ENCODE assay signal across 1 cellular context in the genomic region with DNA sequence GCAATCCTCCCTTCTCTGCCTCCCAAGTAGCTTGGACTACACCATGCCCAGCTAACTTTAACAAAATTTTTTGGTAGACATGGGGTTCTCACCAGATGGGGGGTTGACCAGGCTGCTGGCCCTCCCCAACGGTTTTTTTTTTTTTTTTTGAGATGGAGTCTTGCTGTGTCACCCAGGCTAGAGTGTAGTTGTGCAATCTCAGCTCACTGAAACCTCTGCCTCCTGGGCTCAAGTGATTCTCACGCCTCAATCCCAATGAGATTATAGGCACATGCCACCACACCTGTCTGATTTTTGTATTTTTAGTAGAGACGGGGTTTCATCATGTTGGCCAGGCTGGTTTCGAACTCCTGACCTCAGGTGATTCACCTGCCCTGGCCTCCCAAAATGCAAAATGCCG.
TF ChIP-seq lines count a peak whose summit lies in the region.

No MANE protein-coding gene starts in this region.

TF ChIP-seq in K562, 482 proteins besides CTCF, POLR2A, EP300 and RAD21:
- 0 out of 2 replicates have a peak, but pooled peaks have one; percentile 31 for TF ChIP-seq ZNF766 (CRISPR knock-in tag; conservative IDR thresholded peaks at IDR 0.05)
- TF ChIP-seq, protein P1, sequence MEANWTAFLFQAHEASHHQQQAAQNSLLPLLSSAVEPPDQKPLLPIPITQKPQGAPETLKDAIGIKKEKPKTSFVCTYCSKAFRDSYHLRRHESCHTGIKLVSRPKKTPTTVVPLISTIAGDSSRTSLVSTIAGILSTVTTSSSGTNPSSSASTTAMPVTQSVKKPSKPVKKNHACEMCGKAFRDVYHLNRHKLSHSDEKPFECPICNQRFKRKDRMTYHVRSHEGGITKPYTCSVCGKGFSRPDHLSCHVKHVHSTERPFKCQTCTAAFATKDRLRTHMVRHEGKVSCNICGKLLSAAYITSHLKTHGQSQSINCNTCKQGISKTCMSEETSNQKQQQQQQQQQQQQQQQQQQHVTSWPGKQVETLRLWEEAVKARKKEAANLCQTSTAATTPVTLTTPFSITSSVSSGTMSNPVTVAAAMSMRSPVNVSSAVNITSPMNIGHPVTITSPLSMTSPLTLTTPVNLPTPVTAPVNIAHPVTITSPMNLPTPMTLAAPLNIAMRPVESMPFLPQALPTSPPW (CRISPR knock-in tag; IDR thresholded peaks at IDR 0.05): peak; percentile 20; the same call in 1 of the 2 replicates
- TF ChIP-seq, protein P2, sequence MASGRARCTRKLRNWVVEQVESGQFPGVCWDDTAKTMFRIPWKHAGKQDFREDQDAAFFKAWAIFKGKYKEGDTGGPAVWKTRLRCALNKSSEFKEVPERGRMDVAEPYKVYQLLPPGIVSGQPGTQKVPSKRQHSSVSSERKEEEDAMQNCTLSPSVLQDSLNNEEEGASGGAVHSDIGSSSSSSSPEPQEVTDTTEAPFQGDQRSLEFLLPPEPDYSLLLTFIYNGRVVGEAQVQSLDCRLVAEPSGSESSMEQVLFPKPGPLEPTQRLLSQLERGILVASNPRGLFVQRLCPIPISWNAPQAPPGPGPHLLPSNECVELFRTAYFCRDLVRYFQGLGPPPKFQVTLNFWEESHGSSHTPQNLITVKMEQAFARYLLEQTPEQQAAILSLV (tag; IDR thresholded peaks at IDR 0.05): 0 out of 2 replicates have a peak, but pooled peaks have one; percentile 17
- 0 out of 2 replicates have a peak, but pooled peaks have one; percentile 23 for TF ChIP-seq NFE2 (IDR thresholded peaks at IDR 0.05; ENCODE audit: low read depth)
- TF ChIP-seq MAFG (tag; conservative IDR thresholded peaks at IDR 0.05): peak; percentile 45; the same call in 1 of the 2 replicates
- TF ChIP-seq ZNF384 (IDR thresholded peaks at IDR 0.05; ENCODE audit: low read depth, low read length): peak; percentile 64
- peak; percentile 41; the same call in 1 of the 2 replicates for TF ChIP-seq CEBPG (CRISPR knock-in tag; IDR thresholded peaks at IDR 0.05)
- TF ChIP-seq CEBPG (tag; conservative IDR thresholded peaks at IDR 0.05 in 1 of 2, IDR thresholded peaks at IDR 0.05 in 1 of 2): peak; percentile 61 to 85
- peak in 1 of 2 experiments; percentile 29; a peak in 2 of 4 replicates for TF ChIP-seq KDM1A (IDR thresholded peaks at IDR 0.05)
- TF ChIP-seq CEBPB (tag; IDR thresholded peaks at IDR 0.05): peak; percentile 93
